ENCODE assay signal across 1 cellular context in the genomic region with DNA sequence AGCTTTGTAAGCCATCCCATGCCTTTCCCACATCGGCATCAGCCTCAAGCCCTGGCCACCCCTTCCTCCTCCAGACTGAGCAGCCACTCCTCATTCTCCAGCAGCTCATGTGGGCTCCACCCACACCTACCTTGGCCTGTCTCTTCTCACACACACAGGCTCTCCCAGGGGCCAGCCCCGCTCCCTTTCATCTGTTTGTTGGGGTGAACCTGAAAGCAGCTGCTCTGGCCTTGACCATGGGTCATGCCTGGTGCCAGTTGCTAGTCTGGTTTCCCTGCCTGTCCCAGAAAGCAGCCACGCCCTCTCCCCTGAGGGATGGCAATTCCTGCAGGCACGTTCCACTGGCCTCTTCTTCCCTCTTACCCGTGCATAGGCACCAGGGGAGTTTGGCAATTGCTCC.
TF ChIP-seq lines count a peak whose summit lies in the region.

No MANE protein-coding gene starts in this region.

TF ChIP-seq in HepG2, 621 proteins besides CTCF, POLR2A, EP300 and RAD21:
- TF ChIP-seq ZNF326 (CRISPR knock-in tag; IDR thresholded peaks at IDR 0.05; ENCODE audit: borderline replicate concordance) (no peak), AHR (CRISPR knock-in tag; IDR thresholded peaks at IDR 0.05) (no peak), ZNF589 (CRISPR knock-in tag; conservative IDR thresholded peaks at IDR 0.05) (no peak), ZKSCAN5 (CRISPR knock-in tag; IDR thresholded peaks at IDR 0.05) (no peak), SP2 (CRISPR knock-in tag; IDR thresholded peaks at IDR 0.05) (no peak), SP140L (CRISPR knock-in tag; IDR thresholded peaks at IDR 0.05; ENCODE audit: borderline replicate concordance) (no peak), PAF1 (CRISPR knock-in tag; IDR thresholded peaks at IDR 0.05) (no peak)
TF ChIP-seq in HepG2: peak in this region for 0.
